ENCODE assay signal across 19 cellular contexts in the genomic region with DNA sequence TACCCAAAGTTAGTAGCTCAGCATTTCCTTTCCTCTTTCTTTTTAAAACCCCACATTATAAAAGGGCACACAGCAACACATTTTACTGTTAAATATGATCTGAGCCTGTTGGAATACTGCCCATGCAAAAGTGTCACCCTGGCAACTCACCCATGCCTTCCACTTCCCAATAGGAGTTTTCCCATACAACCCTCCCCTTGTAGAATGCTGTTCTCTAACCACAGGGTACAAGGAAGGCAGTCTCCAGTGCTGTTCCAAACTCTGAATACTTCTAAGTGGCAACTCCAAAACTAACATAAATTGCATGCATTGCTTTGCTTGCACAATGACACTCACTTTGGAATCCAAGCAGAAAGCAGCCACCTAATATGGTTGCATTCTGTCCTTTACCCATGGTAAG.
"Had no signal": no experiment of that assay in that cellular context is flagged by ENCODE, and none has a peak within 500 bp of the region (broad histone marks: within the 10 kb centered on the region; RNA-seq: fewer than 3 reads in every experiment).

No MANE protein-coding gene starts in this region.

- ATAC-seq: esophagus mucosa; gastroesophageal sphincter; heart left ventricle; left lobe of liver; natural killer cell treated with Interleukin-12 subunit alpha and Interleukin-12 subunit beta and Interleukin-15 and Interleukin-18, amount 100 ng/mL, for 72 hours; sciatic nerve; stimulated activated naive CD8-positive, alpha-beta T cell treated with anti-CD3 and anti-CD28 coated beads, Interleukin-15, amount 100 ng/mL, for 72 hours had no signal

- DNase-seq: colonic mucosa; effector CD8-positive, alpha-beta T cell; endodermal cell; foreskin fibroblast; heart left ventricle; kidney; naive B cell; stimulated activated CD4-positive, alpha-beta T cell treated with anti-CD3 and anti-CD28 coated beads, Interleukin-12 subunit alpha, Interleukin-12 subunit beta, amount 100 ng/mL, for 4 hours; stimulated activated CD4-positive, alpha-beta T cell treated with anti-CD3 and anti-CD28 coated beads, Interleukin-1b, Interleukin-23, amount 100 ng/mL, for 48 hours; stimulated activated CD4-positive, alpha-beta T cell treated with anti-CD3 and anti-CD28 coated beads, Interleukin-4, amount 100 ng/mL, for 1 hour; stimulated activated CD8-positive, alpha-beta memory T cell treated with anti-CD3 and anti-CD28 coated beads, Interleukin-4, amount 100 ng/mL, for 48 hours; stimulated activated naive CD4-positive, alpha-beta T cell; stimulated activated naive CD8-positive, alpha-beta T cell treated with anti-CD3 and anti-CD28 coated beads, Interleukin-15, amount 100 ng/mL, for 72 hours; trophoblast cell had no signal
